In the genomic region with DNA sequence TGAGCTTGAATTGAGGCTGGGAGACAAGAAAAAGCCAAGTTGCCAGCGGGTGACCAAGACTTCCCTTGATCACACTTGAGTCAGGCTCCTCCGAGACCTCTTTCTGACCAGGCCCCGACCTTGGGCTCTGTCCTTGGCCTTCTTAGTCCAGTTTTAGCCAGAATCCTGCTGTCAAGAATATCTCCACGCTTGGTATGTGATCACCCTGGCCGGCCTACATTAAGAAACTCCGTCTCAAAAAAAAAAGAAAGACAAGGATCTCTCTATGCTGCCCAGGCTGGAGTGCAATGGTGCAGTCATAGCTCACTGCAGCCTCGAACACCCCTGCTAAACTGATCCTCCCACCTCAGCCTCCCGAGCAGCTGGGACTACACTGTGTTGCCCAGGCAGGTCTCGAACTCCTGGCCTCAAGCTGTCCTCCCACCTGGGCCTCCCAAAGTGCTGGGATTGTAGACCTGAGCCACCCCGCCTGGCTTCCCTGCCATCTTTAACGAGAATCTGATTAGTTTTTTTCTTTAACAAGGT, we compare ENCODE assay signal across 9 cellular contexts. TPM values are rescaled to one million over a fixed set of nuclear protein-coding genes. Genes with fewer than 3 reads are reported as not detected.
A peak's percentile ranks its signal among the peaks of the same experiment; 100 is the strongest.
DNase-seq lines count a peak whose midpoint lies in the region; ATAC-seq and TF ChIP-seq lines count a peak whose summit lies in the region.
"Had no signal": no experiment of that assay in that cellular context is flagged by ENCODE, and none has a peak within 500 bp of the region (broad histone marks: within the 10 kb centered on the region; RNA-seq: fewer than 3 reads in every experiment).

No MANE protein-coding gene starts in this region.

- peaks cover 5 to 39% (median 27%) of the 10 kb centered on the region in 4 donors for H3K4me1 ChIP-seq in liver (ENCODE audit: control insufficient read depth in 4 of 4, insufficient read depth in 4 of 4, low read length in 3 of 4)
- H3K4me1 ChIP-seq in thymus (ENCODE audit: control insufficient read depth, insufficient read depth, low read length), result peaks cover 22% of the 10 kb centered on the region

- peak overlapping the region; percentile 70 for H3K4me3 Mint-ChIP-seq in activated CD4-positive, alpha-beta T cell treated with anti-CD3 and anti-CD28 coated beads, Interleukin-2, amount 10 ng/mL, durations not matched to agents 7 days and 5 days
- H3K4me3 Mint-ChIP-seq in activated naive CD8-positive, alpha-beta T cell treated with anti-CD3 and anti-CD28 coated beads, Interleukin-2, amount 10 ng/mL, durations not matched to agents 7 days and 5 days, result peak overlapping the region; percentile 81

- peaks cover 36% of the 10 kb centered on the region for H3K4me1 Mint-ChIP-seq in activated CD4-positive, alpha-beta T cell treated with anti-CD3 and anti-CD28 coated beads, Interleukin-2, amount 10 ng/mL, durations not matched to agents 7 days and 5 days
- peaks cover 25% of the 10 kb centered on the region for H3K4me1 Mint-ChIP-seq in activated naive CD8-positive, alpha-beta T cell treated with anti-CD3 and anti-CD28 coated beads, Interleukin-2, amount 10 ng/mL, durations not matched to agents 7 days and 5 days

- ATAC-seq in activated naive CD8-positive, alpha-beta T cell treated with anti-CD3 and anti-CD28 coated beads, Interleukin-2, amount 10 ng/mL, durations not matched to agents 7 days and 5 days (ENCODE audit: low read depth), result no peak
- no peak for ATAC-seq in GM18870 (IDR thresholded peaks at IDR 0.05; ENCODE audit: unreplicated experiment)
- ATAC-seq in GM19463 (IDR thresholded peaks at IDR 0.05; ENCODE audit: unreplicated experiment), result no peak

- H3K27me3 ChIP-seq in liver (ENCODE audit: control insufficient read depth in 4 of 4, insufficient read depth in 4 of 4, low read length in 3 of 4), result no peaks in the 10 kb centered on the region
- no peaks in the 10 kb centered on the region for H3K27me3 ChIP-seq in thymus (ENCODE audit: control insufficient read depth, insufficient read depth)

- H3K9ac ChIP-seq in liver (ENCODE audit: low read depth in 1 of 2, low read length in 2 of 2), result peak overlapping the region in 1 of 2 donors; percentile 75

- H3K9me3 ChIP-seq in liver (ENCODE audit: control insufficient read depth in 4 of 4, low read length in 3 of 4), result no peaks in the 10 kb centered on the region
- H3K9me3 ChIP-seq in thymus (ENCODE audit: control insufficient read depth), result no peaks in the 10 kb centered on the region

- H3K4me3 ChIP-seq in liver (ENCODE audit: low read depth in 1 of 3, low read length in 3 of 3), result no peak overlapping the region
- peak overlapping the region; percentile 92 for H3K4me3 ChIP-seq in thymus (ENCODE audit: low read length)

- no peak for DNase-seq in activated CD4-positive, alpha-beta T cell treated with anti-CD3 and anti-CD28 coated beads, Interleukin-2, amount 10 ng/mL, durations not matched to agents 7 days and 5 days
- DNase-seq in activated CD4-positive, alpha-beta T cell treated with anti-CD3 and anti-CD28 coated beads for 4 hours, result no peak
- no peak for DNase-seq in activated naive CD8-positive, alpha-beta T cell treated with anti-CD3 and anti-CD28 coated beads, Interleukin-2, amount 10 ng/mL, durations not matched to agents 7 days and 5 days
- no peak for DNase-seq in activated CD8-positive, alpha-beta memory T cell treated with anti-CD3 and anti-CD28 coated beads, Interleukin-2, amount 50 U/mL, for 48 hours
- DNase-seq: COR-L47 had no signal

- H3K9me3 Mint-ChIP-seq in activated CD4-positive, alpha-beta T cell treated with anti-CD3 and anti-CD28 coated beads, Interleukin-2, amount 10 ng/mL, durations not matched to agents 7 days and 5 days, result no peaks in the 10 kb centered on the region
- H3K9me3 Mint-ChIP-seq in activated naive CD8-positive, alpha-beta T cell treated with anti-CD3 and anti-CD28 coated beads, Interleukin-2, amount 10 ng/mL, durations not matched to agents 7 days and 5 days, result no peaks in the 10 kb centered on the region

- no peak for TF ChIP-seq RAD21 in liver (IDR thresholded peaks at IDR 0.05)

- no peak for TF ChIP-seq CTCF in liver (IDR thresholded peaks at IDR 0.05; ENCODE audit: low read depth, low read length, missing input control)

- CTCF ChIA-PET in activated CD4-positive, alpha-beta T cell treated with anti-CD3 and anti-CD28 coated beads, Interleukin-2, amount 10 ng/mL, durations not matched to agents 7 days and 5 days (lab: Charles Lee), result interaction anchor here (0.6 to 5.7 kb wide), 6 partner anchors 9 to 80 kb away, joined by 3 to 68 read pairs (median 5); no protein-coding TSS in a partner anchor

- no peaks in the 10 kb centered on the region for H3K36me3 Mint-ChIP-seq in activated CD4-positive, alpha-beta T cell treated with anti-CD3 and anti-CD28 coated beads, Interleukin-2, amount 10 ng/mL, durations not matched to agents 7 days and 5 days (ENCODE audit: low read depth)
- H3K36me3 Mint-ChIP-seq in activated naive CD8-positive, alpha-beta T cell treated with anti-CD3 and anti-CD28 coated beads, Interleukin-2, amount 10 ng/mL, durations not matched to agents 7 days and 5 days, result peaks cover 2% of the 10 kb centered on the region

- no peaks in the 10 kb centered on the region for H3K36me3 ChIP-seq in liver (ENCODE audit: control insufficient read depth in 4 of 4, insufficient read depth in 3 of 4, low read depth in 1 of 4, low read length in 3 of 4)
- no peaks in the 10 kb centered on the region for H3K36me3 ChIP-seq in thymus (ENCODE audit: control insufficient read depth, insufficient read depth)

- H3K27me3 Mint-ChIP-seq in activated CD4-positive, alpha-beta T cell treated with anti-CD3 and anti-CD28 coated beads, Interleukin-2, amount 10 ng/mL, durations not matched to agents 7 days and 5 days, result no peaks in the 10 kb centered on the region
- H3K27me3 Mint-ChIP-seq in activated naive CD8-positive, alpha-beta T cell treated with anti-CD3 and anti-CD28 coated beads, Interleukin-2, amount 10 ng/mL, durations not matched to agents 7 days and 5 days, result no peaks in the 10 kb centered on the region

- H3K27ac ChIP-seq in liver (ENCODE audit: low read depth in 1 of 2, low read length in 2 of 2) (peak overlapping the region; percentile 81 to 86), thymus (ENCODE audit: low read depth) (no peak overlapping the region)

- peak overlapping the region; percentile 88 for H3K27ac Mint-ChIP-seq in activated CD4-positive, alpha-beta T cell treated with anti-CD3 and anti-CD28 coated beads, Interleukin-2, amount 10 ng/mL, durations not matched to agents 7 days and 5 days
- H3K27ac Mint-ChIP-seq in activated naive CD8-positive, alpha-beta T cell treated with anti-CD3 and anti-CD28 coated beads, Interleukin-2, amount 10 ng/mL, durations not matched to agents 7 days and 5 days, result peak overlapping the region; percentile 78

- POLR2A ChIA-PET in activated CD4-positive, alpha-beta T cell treated with anti-CD3 and anti-CD28 coated beads, Interleukin-2, amount 10 ng/mL, durations not matched to agents 7 days and 5 days (lab: Charles Lee), result no interaction called here
- POLR2A ChIA-PET in activated naive CD8-positive, alpha-beta T cell treated with anti-CD3 and anti-CD28 coated beads, Interleukin-2, amount 10 ng/mL, durations not matched to agents 7 days and 5 days (lab: Charles Lee), result interaction anchor here (1.0 kb wide), 1 partner anchor 57 kb away, joined by 3 read pairs; no protein-coding TSS in a partner anchor

- WGBS in liver, result 92% methylated on average over 11 of the region's 11 CpGs
- WGBS in thymus, result 96% methylated on average over 11 of the region's 11 CpGs

TF ChIP-seq in liver, 16 proteins besides CTCF, POLR2A, EP300 and RAD21 (continues in another document):
- TF ChIP-seq SP1 (IDR thresholded peaks at IDR 0.05), result no peak
- TF ChIP-seq, protein P1, sequence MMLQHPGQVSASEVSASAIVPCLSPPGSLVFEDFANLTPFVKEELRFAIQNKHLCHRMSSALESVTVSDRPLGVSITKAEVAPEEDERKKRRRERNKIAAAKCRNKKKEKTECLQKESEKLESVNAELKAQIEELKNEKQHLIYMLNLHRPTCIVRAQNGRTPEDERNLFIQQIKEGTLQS (IDR thresholded peaks at IDR 0.05), result no peak
- no peak for TF ChIP-seq TAF1 (conservative IDR thresholded peaks at IDR 0.05)
- TF ChIP-seq, protein P2, sequence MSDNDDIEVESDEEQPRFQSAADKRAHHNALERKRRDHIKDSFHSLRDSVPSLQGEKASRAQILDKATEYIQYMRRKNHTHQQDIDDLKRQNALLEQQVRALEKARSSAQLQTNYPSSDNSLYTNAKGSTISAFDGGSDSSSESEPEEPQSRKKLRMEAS (IDR thresholded peaks at IDR 0.05), result no peak
- TF ChIP-seq NR2F2 (IDR thresholded peaks at IDR 0.05), result no peak
- no peak for TF ChIP-seq HNF4G (IDR thresholded peaks at IDR 0.05)
- TF ChIP-seq JUND (IDR thresholded peaks at IDR 0.05), result no peak
- TF ChIP-seq HNF4A (conservative IDR thresholded peaks at IDR 0.05), result no peak

RNA-seq across cellular contexts. Expression of a gene that starts 1.0 kb away (rescaled TPM):
- 10 to 100 TPM; 63.7 to 71.0 TPM for total RNA-seq in activated CD4-positive, alpha-beta T cell treated with anti-CD3 and anti-CD28 coated beads, Interleukin-2, amount 10 ng/mL, durations not matched to agents 7 days and 5 days
- 10 to 100 TPM; 89.5 to 94.1 TPM for total RNA-seq in activated naive CD8-positive, alpha-beta T cell treated with anti-CD3 and anti-CD28 coated beads, Interleukin-2, amount 10 ng/mL, durations not matched to agents 7 days and 5 days
- total RNA-seq in liver, result 10 to 100 TPM in 1 of 2 donors, 1 to 10 TPM in 1; 9.0 to 41.2 TPM
- polyA plus RNA-seq in liver, result 10 to 100 TPM in 1 of 2 donors, 1 to 10 TPM in 1; 9.4 to 31.3 TPM
- polyA plus RNA-seq in thymus, result 20.9 TPM
